ENCODE assay signal across 8 cellular contexts in genomic region chr10:119177708-119178370, GRCh38. TPM values are rescaled to one million over a fixed set of nuclear protein-coding genes. Genes with fewer than 3 reads are reported as not detected.
DNase-seq lines count a peak whose midpoint lies in the region; ATAC-seq, FAIRE-seq and TF ChIP-seq lines count a peak whose summit lies in the region.

No MANE protein-coding gene starts in this region.

- H3K27me3 ChIP-seq in right atrium auricular region (no peaks in the 10 kb centered on the region), small intestine (ENCODE audit: control insufficient read depth in 2 of 2, insufficient read depth in 2 of 2, low read length in 2 of 2) (no peaks in the 10 kb centered on the region)

- H3K27ac ChIP-seq in right atrium auricular region (peak overlapping the region; percentile 94 to 95), small intestine (ENCODE audit: low read depth in 1 of 2, low read length in 1 of 2) (peak overlapping the region in 1 of 2 donors; percentile 86)

- no peak for FAIRE-seq in small intestine (lab: Jason Lieb, UNC)

- DNase-seq in activated T-cell treated with anti-CD3 and anti-CD28 coated beads, Interleukin-2, amount 50 U/mL, for 24 hours: no peak
- DNase-seq in right atrium auricular region (ENCODE audit: low spot score) (no peak), small intestine (no peak), pons (ENCODE audit: low spot score) (no peak)

- no peaks in the 10 kb centered on the region for H3K27me3 Mint-ChIP-seq in activated T-cell treated with anti-CD3 and anti-CD28 coated beads, Interleukin-2, amount 50 U/mL, for 24 hours

- peak overlapping the region; percentile 94 for H3K4me3 Mint-ChIP-seq in activated T-cell treated with anti-CD3 and anti-CD28 coated beads, Interleukin-2, amount 50 U/mL, for 24 hours

- H3K4me1 ChIP-seq in right atrium auricular region (peaks cover 0 to 21% of the 10 kb centered on the region in 2 donors), small intestine (ENCODE audit: control insufficient read depth in 2 of 2, insufficient read depth in 1 of 2, low read depth in 1 of 2, low read length in 1 of 2) (peaks cover 0 to 5% of the 10 kb centered on the region in 2 donors)

- H3K4me1 Mint-ChIP-seq in activated T-cell treated with anti-CD3 and anti-CD28 coated beads, Interleukin-2, amount 50 U/mL, for 24 hours (ENCODE audit: low read depth): peaks cover 39% of the 10 kb centered on the region

- peak overlapping the region; percentile 70 to 91 for H3K4me3 ChIP-seq in right atrium auricular region
- peak overlapping the region; percentile 67 to 77 for H3K4me3 ChIP-seq in small intestine (ENCODE audit: low read depth in 1 of 2, low read length in 2 of 2)

- TF ChIP-seq CTCF in right atrium auricular region (IDR thresholded peaks at IDR 0.05): no peak

- H3K9me3 ChIP-seq in right atrium auricular region (no peaks in the 10 kb centered on the region), small intestine (ENCODE audit: control insufficient read depth, low read depth) (no peaks in the 10 kb centered on the region)

- H3K27ac Mint-ChIP-seq in activated T-cell treated with anti-CD3 and anti-CD28 coated beads, Interleukin-2, amount 50 U/mL, for 24 hours: peak overlapping the region; percentile 98

- no peaks in the 10 kb centered on the region for H3K9me3 Mint-ChIP-seq in activated T-cell treated with anti-CD3 and anti-CD28 coated beads, Interleukin-2, amount 50 U/mL, for 24 hours

- 3 to 11% (median 3%) methylated on average over 21 of the region's 21 CpGs for WGBS in small intestine, 3 donors

- peaks cover 56% of the 10 kb centered on the region for H3K36me3 Mint-ChIP-seq in activated T-cell treated with anti-CD3 and anti-CD28 coated beads, Interleukin-2, amount 50 U/mL, for 24 hours (ENCODE audit: low read depth)

- H3K36me3 ChIP-seq in right atrium auricular region (peaks cover 30% of the 10 kb centered on the region), small intestine (ENCODE audit: control insufficient read depth in 2 of 2, insufficient read depth in 2 of 2, low read length in 2 of 2) (peaks cover 0 to 2% of the 10 kb centered on the region in 2 donors)

- ATAC-seq in GM19438 (IDR thresholded peaks at IDR 0.05; ENCODE audit: low read depth, unreplicated experiment) (peak; percentile 22), HG03378 (IDR thresholded peaks at IDR 0.05; ENCODE audit: unreplicated experiment) (peak; percentile 24), HG02623 (IDR thresholded peaks at IDR 0.05; ENCODE audit: unreplicated experiment) (no peak), HG02870 (IDR thresholded peaks at IDR 0.05; ENCODE audit: unreplicated experiment) (no peak)

RNA-seq across cellular contexts. Expression of gene PRDX3, which starts 0.8 kb away (rescaled TPM):
- total RNA-seq in right atrium auricular region: 100 to 1,000 TPM; 168 to 250 TPM
- 100 to 1,000 TPM; 134 to 222 (median 201) TPM for polyA plus RNA-seq in small intestine

RNA-seq across cellular contexts. Expression of gene SFXN4, which starts 12.3 kb away (rescaled TPM):
- total RNA-seq in right atrium auricular region: 10 to 100 TPM; 31.3 to 49.6 TPM
- polyA plus RNA-seq in small intestine: 10 to 100 TPM; 54.3 to 63.7 (median 54.6) TPM

RNA-seq across cellular contexts. Expression of gene GRK5, which starts 29.5 kb away (rescaled TPM):
- 10 to 100 TPM; 19.2 to 53.8 TPM for total RNA-seq in right atrium auricular region
- 10 to 100 TPM; 24.4 to 50.5 (median 27.7) TPM for polyA plus RNA-seq in small intestine

Comparison
In these comparisons a context has a peak if more than half of its experiments do, and no peak if none do; other contexts are left out.
1. ATAC-seq: peak in GM19438 (single experiment) and HG03378 (single experiment); none in HG02623 (single experiment) and HG02870 (single experiment).